ENCODE assay signal across 1 cellular context in genomic region chr1:31509124-31510072, GRCh38.
A peak's percentile ranks its signal among the peaks of the same experiment; 100 is the strongest.
TF ChIP-seq lines count a peak whose summit lies in the region.

No MANE protein-coding gene starts in this region.

TF ChIP-seq in HepG2, 621 proteins besides CTCF, POLR2A, EP300 and RAD21 (continued from another document and continues in another):
- TF ChIP-seq, protein P1, sequence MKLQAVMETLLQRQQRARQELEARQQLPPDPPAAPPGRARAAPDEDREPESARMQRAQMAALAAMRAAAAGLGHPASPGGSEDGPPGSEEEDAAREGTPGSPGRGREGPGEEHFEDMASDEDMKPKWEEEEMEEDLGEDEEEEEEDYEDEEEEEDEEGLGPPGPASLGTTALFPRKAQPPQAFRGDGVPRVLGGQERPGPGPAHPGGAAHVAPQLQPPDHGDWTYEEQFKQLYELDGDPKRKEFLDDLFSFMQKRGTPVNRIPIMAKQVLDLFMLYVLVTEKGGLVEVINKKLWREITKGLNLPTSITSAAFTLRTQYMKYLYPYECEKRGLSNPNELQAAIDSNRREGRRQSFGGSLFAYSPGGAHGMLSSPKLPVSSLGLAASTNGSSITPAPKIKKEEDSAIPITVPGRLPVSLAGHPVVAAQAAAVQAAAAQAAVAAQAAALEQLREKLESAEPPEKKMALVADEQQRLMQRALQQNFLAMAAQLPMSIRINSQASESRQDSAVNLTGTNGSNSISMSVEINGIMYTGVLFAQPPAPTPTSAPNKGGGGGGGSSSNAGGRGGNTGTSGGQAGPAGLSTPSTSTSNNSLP (IDR thresholded peaks at IDR 0.05; ENCODE audit: low read depth, low read length): no peak; the same call in 1 of the 2 replicates
- TF ChIP-seq ZKSCAN1 (IDR thresholded peaks at IDR 0.05; ENCODE audit: low read length) (no peak), PLSCR1 (CRISPR knock-in tag; IDR thresholded peaks at IDR 0.05; ENCODE audit: borderline replicate concordance) (no peak), ZNF552 (CRISPR knock-in tag; IDR thresholded peaks at IDR 0.05; ENCODE audit: borderline replicate concordance) (no peak), ZNF777 (CRISPR knock-in tag; IDR thresholded peaks at IDR 0.05) (no peak), ZNF619 (CRISPR knock-in tag; IDR thresholded peaks at IDR 0.05) (peak; percentile 84; the same call in 1 of the 2 replicates), ZNF556 (CRISPR knock-in tag; IDR thresholded peaks at IDR 0.05; ENCODE audit: borderline replicate concordance) (peak; percentile 86; the same call in 1 of the 2 replicates), NCOR1 (IDR thresholded peaks at IDR 0.05; ENCODE audit: borderline replicate concordance, low read length) (peak; percentile 91; the same call in 1 of the 2 replicates), TCF12 (IDR thresholded peaks at IDR 0.05) (no peak), TCF12 (CRISPR knock-in tag; IDR thresholded peaks at IDR 0.05) (0 out of 2 replicates have a peak, but pooled peaks have one; percentile 41), ZNF282 (IDR thresholded peaks at IDR 0.05; ENCODE audit: partially characterized antibody) (no peak), ZNF772 (CRISPR knock-in tag; IDR thresholded peaks at IDR 0.05) (peak; percentile 93; the same call in 1 of the 2 replicates), NR2F6 (IDR thresholded peaks at IDR 0.05) (peak; percentile 82), NR2F6 (CRISPR knock-in tag; IDR thresholded peaks at IDR 0.05) (peak; percentile 87), CREM (IDR thresholded peaks at IDR 0.05) (peak; percentile 40; the same call in 1 of the 2 replicates), CREM (CRISPR knock-in tag; IDR thresholded peaks at IDR 0.05) (no peak), PRPF4 (IDR thresholded peaks at IDR 0.05; ENCODE audit: low read depth, low read length, poor library complexity, severe bottlenecking) (no peak), ERF (CRISPR knock-in tag; IDR thresholded peaks at IDR 0.05) (peak; percentile 78; the same call in 1 of the 2 replicates), MXI1 (IDR thresholded peaks at IDR 0.05; ENCODE audit: borderline replicate concordance, low read depth, low read length) (0 out of 3 replicates have a peak, but pooled peaks have one; percentile 24), MAFF (IDR thresholded peaks at IDR 0.05; ENCODE audit: low read depth, low read length) (no peak), HNRNPUL1 (IDR thresholded peaks at IDR 0.05; ENCODE audit: low read depth, low read length) (no peak), ZNF34 (CRISPR knock-in tag; IDR thresholded peaks at IDR 0.05; ENCODE audit: borderline replicate concordance) (no peak), ZNF720 (CRISPR knock-in tag; IDR thresholded peaks at IDR 0.05) (no peak), KAT8 (CRISPR knock-in tag; IDR thresholded peaks at IDR 0.05) (peak; percentile 78), WIZ (CRISPR knock-in tag; IDR thresholded peaks at IDR 0.05) (no peak; the same call in 1 of the 2 replicates), FIP1L1 (IDR thresholded peaks at IDR 0.05; ENCODE audit: borderline replicate concordance, insufficient read depth, low read depth, low read length) (no peak), TGIF2 (CRISPR knock-in tag; IDR thresholded peaks at IDR 0.05) (peak; percentile 25; the same call in 1 of the 2 replicates), SALL1 (CRISPR knock-in tag; IDR thresholded peaks at IDR 0.05) (peak; percentile 97), MAFK (conservative IDR thresholded peaks at IDR 0.05 in 1 of 2, IDR thresholded peaks at IDR 0.05 in 1 of 2; ENCODE audit: low read length in 2 of 2) (no peak), ZFAT (CRISPR knock-in tag; conservative IDR thresholded peaks at IDR 0.05) (no peak), ZNF20 (CRISPR knock-in tag; IDR thresholded peaks at IDR 0.05) (no peak), U2AF1 (optimal IDR thresholded peaks at IDR 0.05; ENCODE audit: low read depth, low read length) (no peak), ZKSCAN8 (CRISPR knock-in tag; IDR thresholded peaks at IDR 0.05; ENCODE audit: borderline replicate concordance) (0 out of 2 replicates have a peak, but pooled peaks have one; percentile 74), RFXAP (CRISPR knock-in tag; IDR thresholded peaks at IDR 0.05; ENCODE audit: borderline replicate concordance) (peak; percentile 72), MBNL3 (CRISPR knock-in tag; conservative IDR thresholded peaks at IDR 0.05) (no peak), ZFP1 (CRISPR knock-in tag; IDR thresholded peaks at IDR 0.05) (0 out of 2 replicates have a peak, but pooled peaks have one; percentile 68), ZNF543 (CRISPR knock-in tag; IDR thresholded peaks at IDR 0.05) (peak; percentile 100), THYN1 (CRISPR knock-in tag; IDR thresholded peaks at IDR 0.05; ENCODE audit: borderline replicate concordance, low read depth) (0 out of 2 replicates have a peak, but pooled peaks have one; percentile 51), SRSF1 (optimal IDR thresholded peaks at IDR 0.05; ENCODE audit: low read depth, low read length) (no peak), ZBTB49 (CRISPR knock-in tag; IDR thresholded peaks at IDR 0.05; ENCODE audit: borderline replicate concordance) (no peak), CHCHD3 (CRISPR knock-in tag; IDR thresholded peaks at IDR 0.05) (no peak), ZBTB10 (CRISPR knock-in tag; IDR thresholded peaks at IDR 0.05; ENCODE audit: borderline replicate concordance) (peak; percentile 78; the same call in 1 of the 2 replicates), ZNF484 (CRISPR knock-in tag; IDR thresholded peaks at IDR 0.05; ENCODE audit: borderline replicate concordance, low read depth) (no peak), ZNF713 (CRISPR knock-in tag; IDR thresholded peaks at IDR 0.05) (0 out of 2 replicates have a peak, but pooled peaks have one; percentile 71), ZBTB7B (CRISPR knock-in tag; IDR thresholded peaks at IDR 0.05) (peak; percentile 77), MTA3 (CRISPR knock-in tag; IDR thresholded peaks at IDR 0.05) (no peak), NRL (CRISPR knock-in tag; IDR thresholded peaks at IDR 0.05; ENCODE audit: borderline replicate concordance) (peak; percentile 89), HNF4G (IDR thresholded peaks at IDR 0.05; ENCODE audit: borderline replicate concordance, low read depth, low read length) (peak; percentile 95), HNF4G (CRISPR knock-in tag; IDR thresholded peaks at IDR 0.05; ENCODE audit: borderline replicate concordance, low read depth) (peak; percentile 99), MBD4 (IDR thresholded peaks at IDR 0.05; ENCODE audit: borderline replicate concordance, low read length) (no peak), ZFP36L1 (CRISPR knock-in tag; IDR thresholded peaks at IDR 0.05) (peak; percentile 60; the same call in 1 of the 2 replicates), ZNF605 (CRISPR knock-in tag; IDR thresholded peaks at IDR 0.05) (peak; percentile 95), TOE1 (CRISPR knock-in tag; IDR thresholded peaks at IDR 0.05) (no peak), MEIS1 (CRISPR knock-in tag; IDR thresholded peaks at IDR 0.05; ENCODE audit: borderline replicate concordance) (peak; percentile 86; the same call in 1 of the 2 replicates), STAG1 (CRISPR knock-in tag; IDR thresholded peaks at IDR 0.05) (peak; percentile 32; the same call in 1 of the 2 replicates)
- TF ChIP-seq, protein P2, sequence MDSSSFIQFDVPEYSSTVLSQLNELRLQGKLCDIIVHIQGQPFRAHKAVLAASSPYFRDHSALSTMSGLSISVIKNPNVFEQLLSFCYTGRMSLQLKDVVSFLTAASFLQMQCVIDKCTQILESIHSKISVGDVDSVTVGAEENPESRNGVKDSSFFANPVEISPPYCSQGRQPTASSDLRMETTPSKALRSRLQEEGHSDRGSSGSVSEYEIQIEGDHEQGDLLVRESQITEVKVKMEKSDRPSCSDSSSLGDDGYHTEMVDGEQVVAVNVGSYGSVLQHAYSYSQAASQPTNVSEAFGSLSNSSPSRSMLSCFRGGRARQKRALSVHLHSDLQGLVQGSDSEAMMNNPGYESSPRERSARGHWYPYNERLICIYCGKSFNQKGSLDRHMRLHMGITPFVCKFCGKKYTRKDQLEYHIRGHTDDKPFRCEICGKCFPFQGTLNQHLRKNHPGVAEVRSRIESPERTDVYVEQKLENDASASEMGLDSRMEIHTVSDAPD (CRISPR knock-in tag; IDR thresholded peaks at IDR 0.05): 0 out of 2 replicates have a peak, but pooled peaks have one; percentile 52
- TF ChIP-seq, protein P3, sequence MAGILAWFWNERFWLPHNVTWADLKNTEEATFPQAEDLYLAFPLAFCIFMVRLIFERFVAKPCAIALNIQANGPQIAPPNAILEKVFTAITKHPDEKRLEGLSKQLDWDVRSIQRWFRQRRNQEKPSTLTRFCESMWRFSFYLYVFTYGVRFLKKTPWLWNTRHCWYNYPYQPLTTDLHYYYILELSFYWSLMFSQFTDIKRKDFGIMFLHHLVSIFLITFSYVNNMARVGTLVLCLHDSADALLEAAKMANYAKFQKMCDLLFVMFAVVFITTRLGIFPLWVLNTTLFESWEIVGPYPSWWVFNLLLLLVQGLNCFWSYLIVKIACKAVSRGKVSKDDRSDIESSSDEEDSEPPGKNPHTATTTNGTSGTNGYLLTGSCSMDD (CRISPR knock-in tag; IDR thresholded peaks at IDR 0.05): no peak
- TF ChIP-seq, protein P4, sequence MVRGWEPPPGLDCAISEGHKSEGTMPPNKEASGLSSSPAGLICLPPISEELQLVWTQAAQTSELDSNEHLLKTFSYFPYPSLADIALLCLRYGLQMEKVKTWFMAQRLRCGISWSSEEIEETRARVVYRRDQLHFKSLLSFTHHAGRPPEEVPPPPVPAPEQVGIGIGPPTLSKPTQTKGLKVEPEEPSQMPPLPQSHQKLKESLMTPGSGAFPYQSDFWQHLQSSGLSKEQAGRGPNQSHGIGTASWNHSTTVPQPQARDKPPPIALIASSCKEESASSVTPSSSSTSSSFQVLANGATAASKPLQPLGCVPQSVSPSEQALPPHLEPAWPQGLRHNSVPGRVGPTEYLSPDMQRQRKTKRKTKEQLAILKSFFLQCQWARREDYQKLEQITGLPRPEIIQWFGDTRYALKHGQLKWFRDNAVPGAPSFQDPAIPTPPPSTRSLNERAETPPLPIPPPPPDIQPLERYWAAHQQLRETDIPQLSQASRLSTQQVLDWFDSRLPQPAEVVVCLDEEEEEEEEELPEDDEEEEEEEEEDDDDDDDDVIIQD (CRISPR knock-in tag; IDR thresholded peaks at IDR 0.05; ENCODE audit: low read depth): peak; percentile 59; the same call in 1 of the 2 replicates
- TF ChIP-seq, protein P5, sequence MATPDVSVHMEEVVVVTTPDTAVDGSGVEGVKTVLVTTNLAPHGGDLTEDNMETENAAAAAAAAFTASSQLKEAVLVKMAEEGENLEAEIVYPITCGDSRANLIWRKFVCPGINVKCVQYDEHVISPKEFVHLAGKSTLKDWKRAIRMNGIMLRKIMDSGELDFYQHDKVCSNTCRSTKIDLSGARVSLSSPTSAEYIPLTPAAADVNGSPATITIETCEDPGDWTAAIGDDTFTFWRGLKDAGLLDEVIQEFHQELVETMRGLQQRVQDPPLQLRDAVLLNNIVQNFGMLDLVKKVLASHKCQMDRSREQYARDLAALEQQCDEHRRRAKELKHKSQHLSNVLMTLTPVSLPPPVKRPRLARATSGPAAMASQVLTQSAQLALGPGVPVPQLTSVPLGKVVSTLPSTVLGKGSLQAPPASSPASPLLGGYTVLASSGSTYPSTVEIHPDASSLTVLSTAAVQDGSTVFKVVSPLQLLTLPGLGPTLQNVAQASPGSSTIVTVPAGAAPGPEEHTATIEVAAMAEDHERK (CRISPR knock-in tag; IDR thresholded peaks at IDR 0.05; ENCODE audit: low read depth): no peak
- TF ChIP-seq, protein P6, sequence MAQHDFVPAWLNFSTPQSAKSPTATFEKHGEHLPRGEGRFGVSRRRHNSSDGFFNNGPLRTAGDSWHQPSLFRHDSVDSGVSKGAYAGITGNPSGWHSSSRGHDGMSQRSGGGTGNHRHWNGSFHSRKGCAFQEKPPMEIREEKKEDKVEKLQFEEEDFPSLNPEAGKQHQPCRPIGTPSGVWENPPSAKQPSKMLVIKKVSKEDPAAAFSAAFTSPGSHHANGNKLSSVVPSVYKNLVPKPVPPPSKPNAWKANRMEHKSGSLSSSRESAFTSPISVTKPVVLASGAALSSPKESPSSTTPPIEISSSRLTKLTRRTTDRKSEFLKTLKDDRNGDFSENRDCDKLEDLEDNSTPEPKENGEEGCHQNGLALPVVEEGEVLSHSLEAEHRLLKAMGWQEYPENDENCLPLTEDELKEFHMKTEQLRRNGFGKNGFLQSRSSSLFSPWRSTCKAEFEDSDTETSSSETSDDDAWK (CRISPR knock-in tag; IDR thresholded peaks at IDR 0.05): no peak
